Comparison of ENCODE assay signal across 25 cellular contexts in the genomic region with DNA sequence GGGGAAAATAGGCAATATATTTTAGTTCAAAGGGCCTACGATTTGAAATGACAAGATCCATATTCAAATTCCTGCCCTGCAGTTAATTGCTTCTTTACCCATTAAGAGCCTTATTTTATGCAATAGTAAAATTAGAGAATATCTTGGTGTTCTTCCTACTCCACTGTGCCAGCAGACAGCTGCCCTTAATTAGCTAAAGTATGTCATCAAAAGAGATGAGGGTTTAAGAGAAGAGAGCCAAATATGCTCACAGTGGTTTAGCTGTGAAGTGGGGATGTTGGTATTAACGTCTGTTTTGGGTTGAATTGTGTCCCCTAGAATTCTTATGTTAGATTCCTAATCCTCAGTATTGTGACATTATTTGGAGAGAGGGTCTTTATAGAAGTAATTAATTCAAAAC.
"Had no signal": no experiment of that assay in that cellular context is flagged by ENCODE, and none has a peak within 500 bp of the region (broad histone marks: within the 10 kb centered on the region; RNA-seq: fewer than 3 reads in every experiment).

No MANE protein-coding gene starts in this region.

- H3K27me3 ChIP-seq: breast epithelium, colonic mucosa, MG63 had no signal

- H3K9ac ChIP-seq: KMS-11 had no signal

- DNase-seq: activated B cell treated with CpG ODN at 0.5 μM for 24 hours; activated CD4-positive, alpha-beta memory T cell treated with anti-CD3 and anti-CD28 coated beads for 36 hours; activated CD4-positive, alpha-beta T cell treated with anti-CD3 and anti-CD28 coated beads for 1 hour; activated CD4-positive, alpha-beta T cell treated with anti-CD3 and anti-CD28 coated beads, Interleukin-2, amount 10 ng/mL, durations not matched to agents 7 days and 5 days; activated CD8-positive, alpha-beta memory T cell treated with anti-CD3 and anti-CD28 coated beads for 24 hours; activated effector memory CD4-positive, alpha-beta T cell treated with anti-CD3 and anti-CD28 coated beads, Interleukin-2, amount 50 U/mL, for 16 hours; activated naive CD4-positive, alpha-beta T cell treated with anti-CD3 and anti-CD28 coated beads for 36 hours; activated T-cell treated with anti-CD3 and anti-CD28 coated beads, Interleukin-2, amount 50 U/mL, for 4 hours; caudate nucleus; colonic mucosa; MG63; NCI-H1105; NCI-H1436; NCI-H1694 treated with DMSO at 0.1 percent for 48 hours; NCI-H2081; NCI-H2171; NCI-H2227 treated with DMSO at 0.1 percent for 48 hours; NCI-H446 treated with DMSO at 0.1 percent for 48 hours; NCI-H69; PC-9; SIG-M5; T-helper 17 cell; T-helper 9 cell had no signal

- ATAC-seq: activated T-cell treated with anti-CD3 and anti-CD28 coated beads, Interleukin-2, amount 50 U/mL, for 4 hours; T-helper 17 cell had no signal

- H3K27ac ChIP-seq: breast epithelium, colonic mucosa, KMS-11, PC-9 had no signal

- H3K36me3 ChIP-seq: breast epithelium, colonic mucosa, MG63 had no signal

- H3K4me3 ChIP-seq: breast epithelium, colonic mucosa, MG63, PC-9 had no signal

- H3K4me2 ChIP-seq: KMS-11, PC-9 had no signal

- H3K4me1 ChIP-seq: breast epithelium, colonic mucosa had no signal
